Comparison of ENCODE assay signal across 9 cellular contexts in the genomic region with DNA sequence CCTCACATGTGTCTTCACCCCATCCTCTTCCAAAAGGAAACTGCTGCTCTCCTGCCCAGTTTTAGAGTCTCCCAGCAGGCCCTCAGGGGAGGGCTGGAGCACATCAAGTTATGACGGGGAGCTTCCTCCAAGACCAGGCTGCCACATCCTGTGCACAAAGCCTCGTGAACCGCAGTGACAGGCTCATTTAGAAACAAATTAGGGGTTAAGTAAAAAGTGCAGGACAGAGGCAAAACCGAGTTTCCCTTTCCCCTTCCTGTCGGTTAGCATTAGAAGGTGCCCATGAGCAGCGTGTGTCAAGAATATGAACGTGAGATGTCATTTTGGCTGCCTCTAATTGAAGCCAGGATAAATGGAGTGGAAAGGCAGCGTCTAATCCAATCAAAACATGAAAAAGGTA.
DNase-seq lines count a peak whose midpoint lies in the region; ATAC-seq, FAIRE-seq and TF ChIP-seq lines count a peak whose summit lies in the region.
"Had no signal": no experiment of that assay in that cellular context is flagged by ENCODE, and none has a peak within 500 bp of the region (broad histone marks: within the 10 kb centered on the region; RNA-seq: fewer than 3 reads in every experiment).

No MANE protein-coding gene starts in this region.

- H3K36me3 ChIP-seq in GM12878 (ENCODE audit: control insufficient read depth in 2 of 2, insufficient read depth in 2 of 2, low read length in 1 of 2) (no peaks in the 10 kb centered on the region), gastrocnemius medialis (no peaks in the 10 kb centered on the region)

- ATAC-seq in GM18499 (IDR thresholded peaks at IDR 0.05; ENCODE audit: insufficient read depth, unreplicated experiment) (peak; percentile 94), GM21528 (IDR thresholded peaks at IDR 0.05; ENCODE audit: low FRiP score, unreplicated experiment) (peak; percentile 71), GM12878 (no peak), omental fat pad (ENCODE audit: low FRiP score) (no peak), gastrocnemius medialis (no peak)

- no peak for TF ChIP-seq EP300 in GM12878 (IDR thresholded peaks at IDR 0.05; ENCODE audit: borderline replicate concordance in 1 of 2, control insufficient read depth in 1 of 2, low read depth in 2 of 2, low read length in 2 of 2)

- H2AFZ ChIP-seq in GM12878 (ENCODE audit: control insufficient read depth, low read depth, low read length), result no peak overlapping the region

- POLR2A ChIA-PET in GM12878 (lab: Charles Lee), result no interaction called here

- no peak for TF ChIP-seq RAD21 in GM12878 (IDR thresholded peaks at IDR 0.05; ENCODE audit: insufficient read depth, low read depth, low read length)

- H3K4me2 ChIP-seq in GM12878 (ENCODE audit: control insufficient read depth, insufficient read depth), result no peak overlapping the region; the same call in 1 of the 2 replicates

- H3K79me2 ChIP-seq in GM12878 (ENCODE audit: control insufficient read depth, insufficient read depth, low read length), result no peaks in the 10 kb centered on the region

- TF ChIP-seq CTCF in GM12878 (IDR thresholded peaks at IDR 0.05 in 2 of 3, conservative IDR thresholded peaks at IDR 0.05 in 1 of 3; ENCODE audit: control insufficient read depth in 2 of 3, extremely low read depth in 1 of 3, insufficient read depth in 1 of 3, low read depth in 3 of 3, low read length in 3 of 3) (no peak), omental fat pad (IDR thresholded peaks at IDR 0.05) (no peak), gastrocnemius medialis (IDR thresholded peaks at IDR 0.05 in 4 of 5, conservative IDR thresholded peaks at IDR 0.05 in 1 of 5) (no peak)

- SMC1A ChIA-PET in GM12878 (lab: Charles Lee; ENCODE audit: uncharacterized antibody, unreplicated experiment), result no interaction called here

- no peaks in the 10 kb centered on the region for H3K27me3 ChIP-seq in GM12878 (replicated peaks in 1 of 2; ENCODE audit: control insufficient read depth in 2 of 2, insufficient read depth in 2 of 2, low read length in 1 of 2)
- no peaks in the 10 kb centered on the region for H3K27me3 ChIP-seq in gastrocnemius medialis

- TF ChIP-seq POLR2A in GM12878 (IDR thresholded peaks at IDR 0.05; ENCODE audit: low read depth, low read length) (no peak), gastrocnemius medialis (IDR thresholded peaks at IDR 0.05) (no peak)

- no peaks in the 10 kb centered on the region for H3K4me1 ChIP-seq in GM12878 (ENCODE audit: control insufficient read depth, insufficient read depth, low read length)
- H3K4me1 ChIP-seq in gastrocnemius medialis, result no peaks in the 10 kb centered on the region

- no peak overlapping the region for H3K9ac ChIP-seq in GM12878 (ENCODE audit: control insufficient read depth, insufficient read depth, low read length)

- no TSS peak for BruUV-seq in GM12878 (replicated peaks; lab: Mats Ljungman, UMichigan)

- FAIRE-seq in GM12878 (lab: Jason Lieb, UNC), result no peak
- FAIRE-seq: GM18507 had no signal

- no peaks in the 10 kb centered on the region; the same call in 2 of the 3 replicates for H3K9me3 ChIP-seq in GM12878 (replicated peaks; ENCODE audit: control insufficient read depth, insufficient read depth, low read length)
- H3K9me3 ChIP-seq in gastrocnemius medialis, result no peaks in the 10 kb centered on the region

- DNase-seq in Kasumi-1 (lab: John Stamatoyannopoulos, UW), result peak; percentile 91 to 94
- no peak for DNase-seq in GM12878 (ENCODE audit: low read depth, low spot score)
- DNase-seq in DMS53 (lab: John Stamatoyannopoulos, UW), result no peak
- DNase-seq in omental fat pad (ENCODE audit: low spot score), result no peak
- DNase-seq in gastrocnemius medialis, result no peak
- no peak for DNase-seq in activated CD8-positive, alpha-beta memory T cell treated with anti-CD3 and anti-CD28 coated beads, Interleukin-2, amount 50 U/mL, for 48 hours

- RAD21 ChIA-PET in GM12878 (lab: Charles Lee; ENCODE audit: unreplicated experiment), result no interaction called here

- in situ Hi-C loops in GM12878 (cut with MboI), result no loop called here
- in situ Hi-C loops in gastrocnemius medialis (cut with MboI; ENCODE audit: low sequenced_read_pairs in 4 of 4), result no loop called here

- H3K27ac ChIP-seq in GM12878 (ENCODE audit: control insufficient read depth, insufficient read depth), result no peak overlapping the region
- H3K27ac ChIP-seq in gastrocnemius medialis, result no peak overlapping the region

- 0% methylated on average over 8 of the region's 8 CpGs for WGBS in GM12878 (ENCODE audit: insufficient coverage, insufficient replicate concordance, low lambda C conversion rate, missing lambda C conversion rate)

- intact Hi-C loops in GM12878 (cut with micrococcal nuclease; ENCODE audit: unreplicated experiment) (no loop called here), gastrocnemius medialis (cut with DNase I; ENCODE audit: low total_unique reads) (no loop called here)

- no peak overlapping the region for H3K4me3 ChIP-seq in GM12878
- H3K4me3 ChIP-seq in gastrocnemius medialis, result no peak overlapping the region

- CTCF ChIA-PET in GM12878 (lab: Yijun Ruan, JAX), result no interaction called here

- no peaks in the 10 kb centered on the region for H4K20me1 ChIP-seq in GM12878 (ENCODE audit: control insufficient read depth, insufficient read depth)

TF ChIP-seq in GM12878, 131 proteins besides CTCF, POLR2A, EP300 and RAD21:
- TF ChIP-seq IRF5 (IDR thresholded peaks at IDR 0.05; ENCODE audit: borderline replicate concordance) (no peak), KAT2A (conservative IDR thresholded peaks at IDR 0.05; ENCODE audit: control insufficient read depth, low read depth, low read length) (no peak), JUNB (IDR thresholded peaks at IDR 0.05) (peak; percentile 16; the same call in 1 of the 2 replicates)
TF ChIP-seq in GM12878: peak in this region for 1.

Comparison
In these comparisons a context has a peak if more than half of its experiments do, and no peak if none do; other contexts are left out.
1. ATAC-seq: peak in GM18499 (single experiment) and GM21528 (single experiment); none in GM12878 (single experiment), omental fat pad (single experiment) and gastrocnemius medialis (0 of 2).
2. DNase-seq: peak in Kasumi-1 (2 of 2); none in GM12878 (single experiment), DMS53 (single experiment), omental fat pad (single experiment), gastrocnemius medialis (0 of 2) and activated CD8-positive, alpha-beta memory T cell treated with anti-CD3 and anti-CD28 coated beads, Interleukin-2, amount 50 U/mL, for 48 hours (single experiment).